ENCODE assay signal across 26 cellular contexts in the genomic region with DNA sequence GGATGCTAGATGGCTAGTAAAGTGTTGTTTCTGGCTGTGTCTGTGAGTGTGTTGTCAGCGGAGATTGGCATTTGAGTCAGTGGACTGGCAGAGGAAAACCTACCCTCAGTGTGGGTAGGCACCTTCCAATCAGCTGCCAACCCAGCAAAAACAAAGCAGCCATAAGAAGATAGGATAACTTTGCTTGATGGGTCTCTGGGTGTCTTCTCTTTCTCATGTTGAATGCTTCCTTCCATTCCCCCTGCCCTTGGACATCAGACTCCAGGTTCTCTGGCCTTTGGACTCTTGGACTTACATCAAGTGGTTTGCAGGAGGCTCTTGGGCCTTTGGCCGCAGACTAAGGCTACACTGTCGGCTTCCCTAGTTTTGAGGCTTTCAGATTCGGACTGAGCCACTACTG.
DNase-seq lines count a peak whose midpoint lies in the region; ATAC-seq and TF ChIP-seq lines count a peak whose summit lies in the region.
"Had no signal": no experiment of that assay in that cellular context is flagged by ENCODE, and none has a peak within 500 bp of the region (broad histone marks: within the 10 kb centered on the region; RNA-seq: fewer than 3 reads in every experiment).

No MANE protein-coding gene starts in this region.

- no peak overlapping the region for H4K8ac ChIP-seq in neuronal stem cell (ENCODE audit: low read depth, low read length)

- no peaks in the 10 kb centered on the region for H3K36me3 Mint-ChIP-seq in GM23338 (ENCODE audit: low read depth)
- peaks cover 2% of the 10 kb centered on the region for H3K36me3 Mint-ChIP-seq in endodermal cell (ENCODE audit: low read depth)
- H3K36me3 Mint-ChIP-seq: CD14-positive monocyte; CD4-positive, alpha-beta memory T cell; CD4-positive, CD25-positive, alpha-beta regulatory T cell; CD8-positive, alpha-beta memory T cell had no signal

- H3K27me3 ChIP-seq in GM23338 (ENCODE audit: insufficient read depth) (no peaks in the 10 kb centered on the region), HUES48 (ENCODE audit: control insufficient read depth, insufficient read depth, low read length) (no peaks in the 10 kb centered on the region), endodermal cell (ENCODE audit: control insufficient read depth, insufficient read depth, low read length, poor library complexity, severe bottlenecking) (no peaks in the 10 kb centered on the region), neuronal stem cell (ENCODE audit: control insufficient read depth in 3 of 3, insufficient read depth in 3 of 3, low read depth in 1 of 3, low read length in 3 of 3) (no peaks in the 10 kb centered on the region), foreskin keratinocyte (no peaks in the 10 kb centered on the region), esophagus muscularis mucosa (no peaks in the 10 kb centered on the region)
- H3K27me3 ChIP-seq: BE2C, BLaER1 had no signal

- H2BK5ac ChIP-seq in neuronal stem cell (ENCODE audit: low read length) = no peak overlapping the region

- no peaks in the 10 kb centered on the region for H3K36me3 ChIP-seq in GM23338 (ENCODE audit: insufficient read depth)
- no peaks in the 10 kb centered on the region for H3K36me3 ChIP-seq in HUES48 (ENCODE audit: control insufficient read depth, insufficient read depth, low read length)
- no peaks in the 10 kb centered on the region for H3K36me3 ChIP-seq in endodermal cell (ENCODE audit: control insufficient read depth, insufficient read depth, low read length)
- H3K36me3 ChIP-seq in neuronal stem cell (replicated peaks in 1 of 2; ENCODE audit: control insufficient read depth in 2 of 2, insufficient read depth in 2 of 2, low read length in 2 of 2) = no peaks in the 10 kb centered on the region
- H3K36me3 ChIP-seq in esophagus muscularis mucosa = no peaks in the 10 kb centered on the region
- H3K36me3 ChIP-seq: BE2C, BLaER1 had no signal

- TF ChIP-seq EP300 in esophagus muscularis mucosa (IDR thresholded peaks at IDR 0.05) = no peak

- H4K20me1 ChIP-seq in GM23338 (replicated peaks; ENCODE audit: insufficient read depth) = no peaks in the 10 kb centered on the region
- H4K20me1 ChIP-seq: BLaER1 had no signal

- H3K4me1 Mint-ChIP-seq in GM23338 (peaks cover 11% of the 10 kb centered on the region), endodermal cell (peaks cover 20% of the 10 kb centered on the region)
- H3K4me1 Mint-ChIP-seq: CD14-positive monocyte; CD4-positive, alpha-beta memory T cell; CD4-positive, CD25-positive, alpha-beta regulatory T cell; CD8-positive, alpha-beta memory T cell had no signal

- H2BK120ac ChIP-seq in neuronal stem cell (ENCODE audit: low read depth, low read length) = no peak overlapping the region

- no peak overlapping the region for H3K4me3 ChIP-seq in GM23338
- no peak overlapping the region for H3K4me3 ChIP-seq in HUES48 (ENCODE audit: low read depth, low read length)
- H3K4me3 ChIP-seq in endodermal cell (ENCODE audit: low read length) = no peak overlapping the region
- no peak overlapping the region for H3K4me3 ChIP-seq in neuronal stem cell (ENCODE audit: low read length in 2 of 2)
- no peak overlapping the region for H3K4me3 ChIP-seq in esophagus muscularis mucosa
- H3K4me3 ChIP-seq: BLaER1, GM12878 had no signal

- no peaks in the 10 kb centered on the region for H3K9me3 ChIP-seq in HUES48 (ENCODE audit: control insufficient read depth, insufficient read depth, low read length)
- peaks cover 6% of the 10 kb centered on the region for H3K9me3 ChIP-seq in endodermal cell (ENCODE audit: control insufficient read depth, low read length)
- H3K9me3 ChIP-seq in neuronal stem cell (replicated peaks in 1 of 2; ENCODE audit: control insufficient read depth in 2 of 2, insufficient read depth in 1 of 2, low read depth in 1 of 2, low read length in 2 of 2) = no peaks in the 10 kb centered on the region
- no peaks in the 10 kb centered on the region for H3K9me3 ChIP-seq in esophagus muscularis mucosa
- H3K9me3 ChIP-seq: BE2C, BLaER1 had no signal

- H3F3A ChIP-seq in GM23338 (replicated peaks; ENCODE audit: low read depth) = no peaks in the 10 kb centered on the region

- H3K9me2 ChIP-seq in GM23338 (ENCODE audit: insufficient read depth) = no peaks in the 10 kb centered on the region

- H2BK12ac ChIP-seq in neuronal stem cell (ENCODE audit: low read length) = no peak overlapping the region

- no peak overlapping the region for H3K23ac ChIP-seq in neuronal stem cell (ENCODE audit: low read depth, low read length, poor library complexity)

- no peak overlapping the region for H3K18ac ChIP-seq in neuronal stem cell (ENCODE audit: low read length)

- no peaks in the 10 kb centered on the region for H3K79me2 ChIP-seq in GM23338 (replicated peaks; ENCODE audit: insufficient read depth)

- no peak overlapping the region for H2AK5ac ChIP-seq in neuronal stem cell (ENCODE audit: low read depth, low read length)

- no peak overlapping the region for H3K14ac ChIP-seq in neuronal stem cell (ENCODE audit: low read length)

- ATAC-seq in GM23338 = no peak
- ATAC-seq in foreskin keratinocyte = no peak
- ATAC-seq: GM12878 had no signal

- no peak overlapping the region for H2BK15ac ChIP-seq in neuronal stem cell (ENCODE audit: low read length)

- no peak overlapping the region for H3K27ac ChIP-seq in GM23338 (ENCODE audit: low read depth)
- peak overlapping the region; percentile 21 for H3K27ac ChIP-seq in HUES48 (ENCODE audit: low read depth, low read length)
- H3K27ac ChIP-seq in endodermal cell (ENCODE audit: low read depth, low read length) = no peak overlapping the region
- H3K27ac ChIP-seq in neuronal stem cell (replicated peaks; ENCODE audit: low read length) = no peak overlapping the region
- no peak overlapping the region for H3K27ac ChIP-seq in foreskin keratinocyte
- H3K27ac ChIP-seq in esophagus muscularis mucosa (replicated peaks in 1 of 4) = no peak overlapping the region
- H3K27ac ChIP-seq: BLaER1 had no signal

- DNase-seq in GM23338 (ENCODE audit: low spot score) = no peak
- peak; percentile 70 for DNase-seq in endodermal cell
- no peak for DNase-seq in neuronal stem cell (ENCODE audit: low spot score)
- no peak for DNase-seq in SW480 (ENCODE audit: low spot score)
- DNase-seq in foreskin keratinocyte = no peak
- no peak for DNase-seq in kidney glomerular epithelial cell (lab: John Stamatoyannopoulos, UW)
- DNase-seq in esophagus muscularis mucosa (ENCODE audit: extremely low spot score) = no peak
- DNase-seq: 8988T; ACHN; BE2C; C1 segment of cervical spinal cord; CD4-positive, alpha-beta memory T cell; CD4-positive, CD25-positive, alpha-beta regulatory T cell; CD8-positive, alpha-beta memory T cell; COR-L47; DMS 273 treated with DMSO at 0.1 percent for 48 hours; DMS153; DMS53; DMS79; DND-41; EL; GDM1 had no signal

- H3K4me1 ChIP-seq in GM23338 (ENCODE audit: insufficient read depth) = peaks cover 12% of the 10 kb centered on the region
- H3K4me1 ChIP-seq in HUES48 (ENCODE audit: control insufficient read depth, insufficient read depth, low read length) = no peaks in the 10 kb centered on the region
- peaks cover 3% of the 10 kb centered on the region for H3K4me1 ChIP-seq in endodermal cell (ENCODE audit: control insufficient read depth, insufficient read depth, low read length)
- no peaks in the 10 kb centered on the region for H3K4me1 ChIP-seq in neuronal stem cell (ENCODE audit: control insufficient read depth in 2 of 2, insufficient read depth in 1 of 2, low read depth in 1 of 2, low read length in 2 of 2)
- H3K4me1 ChIP-seq in foreskin keratinocyte = no peaks in the 10 kb centered on the region
- no peaks in the 10 kb centered on the region for H3K4me1 ChIP-seq in esophagus muscularis mucosa
- H3K4me1 ChIP-seq: BE2C, BLaER1 had no signal

- H3K4me3 Mint-ChIP-seq in GM23338 (no peak overlapping the region), endodermal cell (no peak overlapping the region)
- H3K4me3 Mint-ChIP-seq: CD14-positive monocyte; CD4-positive, alpha-beta memory T cell; CD4-positive, CD25-positive, alpha-beta regulatory T cell; CD8-positive, alpha-beta memory T cell had no signal

- H4K91ac ChIP-seq in neuronal stem cell (ENCODE audit: low read depth, low read length, poor library complexity) = no peak overlapping the region

- 80 to 92% methylated on average over 3 to 4 of the region's 4 CpGs for WGBS in endodermal cell (ENCODE audit: insufficient coverage in 1 of 2, insufficient read length in 1 of 2), 2 experiments
- no CpG with 5 or more reads among the region's 4 CpGs for WGBS in neuronal stem cell (ENCODE audit: extremely low coverage in 2 of 2, insufficient read length in 2 of 2, insufficient replicate concordance in 1 of 2), 2 donors
- WGBS in esophagus muscularis mucosa = 93% methylated on average over 4 of the region's 4 CpGs

- TF ChIP-seq CTCF in GM23338 (conservative IDR thresholded peaks at IDR 0.05; ENCODE audit: low read depth in 2 of 2) = no peak
- TF ChIP-seq CTCF in endodermal cell (conservative IDR thresholded peaks at IDR 0.05) = no peak
- TF ChIP-seq CTCF in foreskin keratinocyte (conservative IDR thresholded peaks at IDR 0.05) = no peak
- no peak for TF ChIP-seq CTCF in esophagus muscularis mucosa (IDR thresholded peaks at IDR 0.05)

- no peak for TF ChIP-seq POLR2A in esophagus muscularis mucosa (IDR thresholded peaks at IDR 0.05; ENCODE audit: low read depth)

- intact Hi-C loops in esophagus muscularis mucosa (cut with DNase I) = no loop called here

- H3K4me2 ChIP-seq in GM23338 = no peak overlapping the region
- no peak overlapping the region for H3K4me2 ChIP-seq in neuronal stem cell (ENCODE audit: insufficient read depth, low read length, poor library complexity, severe bottlenecking)
- H3K4me2 ChIP-seq: BLaER1 had no signal

- H3K9ac ChIP-seq in HUES48 (ENCODE audit: low read depth, low read length) (no peak overlapping the region), endodermal cell (ENCODE audit: extremely low read depth, low read length, poor library complexity, severe bottlenecking) (no peak overlapping the region), neuronal stem cell (ENCODE audit: low read depth, low read length, poor library complexity) (no peak overlapping the region)
- H3K9ac ChIP-seq: BLaER1 had no signal

- H2AFZ ChIP-seq in GM23338 (peak overlapping the region; percentile 91), neuronal stem cell (ENCODE audit: low read length) (peak overlapping the region; percentile 13)

- H3K9me3 Mint-ChIP-seq in GM23338 = no peaks in the 10 kb centered on the region
- H3K9me3 Mint-ChIP-seq in endodermal cell = peaks cover 19% of the 10 kb centered on the region

- no peak overlapping the region for H3K27ac Mint-ChIP-seq in GM23338
- H3K27ac Mint-ChIP-seq in endodermal cell = peak overlapping the region; percentile 84
- H3K27ac Mint-ChIP-seq: CD14-positive monocyte; CD4-positive, alpha-beta memory T cell; CD4-positive, CD25-positive, alpha-beta regulatory T cell had no signal

- H3K4ac ChIP-seq in neuronal stem cell (ENCODE audit: low read length) = no peak overlapping the region

- no peaks in the 10 kb centered on the region for H3K79me1 ChIP-seq in neuronal stem cell (ENCODE audit: low read depth, low read length)

- H3K27me3 Mint-ChIP-seq in GM23338 (ENCODE audit: insufficient read depth, low read depth, poor library complexity) (peaks cover 5% of the 10 kb centered on the region), endodermal cell (ENCODE audit: insufficient read depth) (no peaks in the 10 kb centered on the region)
- H3K27me3 Mint-ChIP-seq: CD4-positive, alpha-beta memory T cell; CD4-positive, CD25-positive, alpha-beta regulatory T cell had no signal
